In genomic region chr13:27783111-27783510, GRCh38 we compare ENCODE assay signal across 2 cellular contexts.
TF ChIP-seq lines count a peak whose summit lies in the region.

No MANE protein-coding gene starts in this region.

TF ChIP-seq in A549, 52 proteins besides CTCF, POLR2A, EP300 and RAD21 (continued from another document):
- TF ChIP-seq ELK1 (IDR thresholded peaks at IDR 0.05; ENCODE audit: low read depth, low read length), result no peak

TF ChIP-seq in HCT116, 20 proteins besides CTCF, POLR2A, EP300 and RAD21 (continued from another document):
- no peak for TF ChIP-seq EZH2phosphoT487 (IDR thresholded peaks at IDR 0.05; ENCODE audit: borderline replicate concordance)
- no peak for TF ChIP-seq EZH2 (IDR thresholded peaks at IDR 0.05)
- TF ChIP-seq REST (IDR thresholded peaks at IDR 0.05; ENCODE audit: low read depth), result no peak
- TF ChIP-seq SIN3A (IDR thresholded peaks at IDR 0.05; ENCODE audit: low read depth), result no peak
- no peak for TF ChIP-seq CBX3 (IDR thresholded peaks at IDR 0.05; ENCODE audit: low read depth)
- no peak for TF ChIP-seq POLR2AphosphoS5 (IDR thresholded peaks at IDR 0.05; ENCODE audit: low read depth, low read length)
- TF ChIP-seq SP1 (IDR thresholded peaks at IDR 0.05; ENCODE audit: low read depth), result no peak
- no peak for TF ChIP-seq FOSL1 (IDR thresholded peaks at IDR 0.05; ENCODE audit: low read depth)
- no peak for TF ChIP-seq EGR1 (IDR thresholded peaks at IDR 0.05; ENCODE audit: low read depth)
- TF ChIP-seq SRF (IDR thresholded peaks at IDR 0.05; ENCODE audit: low read depth), result no peak
- no peak for TF ChIP-seq ATF3 (IDR thresholded peaks at IDR 0.05)
- TF ChIP-seq MAX (IDR thresholded peaks at IDR 0.05), result no peak
- TF ChIP-seq JUND (IDR thresholded peaks at IDR 0.05), result no peak
